Comparison of ENCODE assay signal across 26 cellular contexts in the genomic region with DNA sequence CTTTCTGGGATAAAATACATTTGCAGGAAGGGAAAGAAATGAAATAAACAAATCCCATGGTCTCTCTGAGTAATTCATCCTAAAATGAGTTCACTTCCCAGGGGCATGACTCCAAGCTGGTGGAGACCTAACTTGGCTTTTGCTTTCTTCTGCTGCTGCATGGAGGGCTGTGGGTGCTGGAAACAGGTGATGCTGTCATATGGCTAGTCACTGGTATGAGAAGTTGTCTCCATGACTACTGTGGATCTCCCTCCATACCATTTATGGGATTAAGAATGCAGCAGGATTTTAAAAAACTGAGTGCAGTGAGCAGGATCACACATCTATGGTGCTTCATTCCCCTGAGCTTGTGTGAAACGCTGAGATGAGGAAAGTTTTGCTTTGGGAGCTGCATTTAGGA.
DNase-seq lines count a peak whose midpoint lies in the region; ATAC-seq and TF ChIP-seq lines count a peak whose summit lies in the region.
"Had no signal": no experiment of that assay in that cellular context is flagged by ENCODE, and none has a peak within 500 bp of the region (broad histone marks: within the 10 kb centered on the region; RNA-seq: fewer than 3 reads in every experiment).

No MANE protein-coding gene starts in this region.

- peak overlapping the region; percentile 21 to 74 (median 70) for H3K4me3 Mint-ChIP-seq in brain
- H3K4me3 Mint-ChIP-seq in CD4-positive, alpha-beta memory T cell, result no peak overlapping the region
- no peak overlapping the region for H3K4me3 Mint-ChIP-seq in activated naive CD8-positive, alpha-beta T cell treated with anti-CD3 and anti-CD28 coated beads for 36 hours
- H3K4me3 Mint-ChIP-seq: activated CD4-positive, alpha-beta T cell treated with anti-CD3 and anti-CD28 coated beads, Interleukin-2, amount 10 ng/mL, durations not matched to agents 7 days and 5 days; activated naive CD8-positive, alpha-beta T cell; effector memory CD8-positive, alpha-beta T cell; WTC11 had no signal

- no peak overlapping the region for H3K4me3 ChIP-seq in CD4-positive, alpha-beta memory T cell (ENCODE audit: low read length in 2 of 2)
- H3K4me3 ChIP-seq: ascending aorta; BLaER1 treated with 17β-estradiol and CSF1 and Interleukin-3, amounts not matched to agents 10 nM and 100 nM; coronary artery; left ventricle myocardium inferior; right atrium auricular region; smooth muscle cell; upper lobe of right lung had no signal

- H3K4me1 Mint-ChIP-seq in brain, result peaks cover 74% of the 10 kb centered on the region
- H3K4me1 Mint-ChIP-seq in CD4-positive, alpha-beta memory T cell, result no peaks in the 10 kb centered on the region
- no peaks in the 10 kb centered on the region for H3K4me1 Mint-ChIP-seq in activated naive CD8-positive, alpha-beta T cell treated with anti-CD3 and anti-CD28 coated beads for 36 hours
- H3K4me1 Mint-ChIP-seq: activated CD4-positive, alpha-beta T cell treated with anti-CD3 and anti-CD28 coated beads, Interleukin-2, amount 10 ng/mL, durations not matched to agents 7 days and 5 days had no signal

- H3K36me3 ChIP-seq in CD4-positive, alpha-beta memory T cell (ENCODE audit: insufficient read depth, low read length), result no peaks in the 10 kb centered on the region
- H3K36me3 ChIP-seq: ascending aorta, left ventricle myocardium inferior, right atrium auricular region, upper lobe of right lung had no signal

- H3K36me3 Mint-ChIP-seq in brain, result peaks cover 21% of the 10 kb centered on the region
- H3K36me3 Mint-ChIP-seq in CD4-positive, alpha-beta memory T cell, result no peaks in the 10 kb centered on the region
- no peaks in the 10 kb centered on the region for H3K36me3 Mint-ChIP-seq in activated naive CD8-positive, alpha-beta T cell treated with anti-CD3 and anti-CD28 coated beads for 36 hours
- H3K36me3 Mint-ChIP-seq: activated naive CD8-positive, alpha-beta T cell; WTC11 had no signal

- no peak overlapping the region for H3K27ac ChIP-seq in CD4-positive, alpha-beta memory T cell (ENCODE audit: low read depth, low read length)
- H3K27ac ChIP-seq: ascending aorta; BLaER1 treated with 17β-estradiol and CSF1 and Interleukin-3, amounts not matched to agents 10 nM and 100 nM; coronary artery; left ventricle myocardium inferior; right atrium auricular region; upper lobe of right lung had no signal

- DNase-seq in Ammon's horn (ENCODE audit: low spot score) (peak; percentile 12), COR-L47 (lab: John Stamatoyannopoulos, UW) (peak; percentile 30), NCI-H1694 treated with DMSO at 0.1 percent for 48 hours (lab: John Stamatoyannopoulos, UW) (peak; percentile 74)
- DNase-seq in CD4-positive, alpha-beta memory T cell, result no peak
- no peak for DNase-seq in activated naive CD8-positive, alpha-beta T cell treated with anti-CD3 and anti-CD28 coated beads for 36 hours
- DNase-seq: activated CD4-positive, alpha-beta T cell treated with anti-CD3 and anti-CD28 coated beads, Interleukin-2, amount 10 ng/mL, durations not matched to agents 7 days and 5 days; activated effector memory CD4-positive, alpha-beta T cell treated with Interleukin-2 at 50 U/mL for 16 hours; DND-41; effector memory CD8-positive, alpha-beta T cell; erythroblast; GOT3; left ventricle myocardium inferior; mesendoderm; posterior cingulate gyrus; RPMI8226; stimulated activated naive CD4-positive, alpha-beta T cell; upper lobe of right lung had no signal

- H3K27ac Mint-ChIP-seq in brain, result peak overlapping the region; percentile 69 to 95 (median 92)
- no peak overlapping the region for H3K27ac Mint-ChIP-seq in CD4-positive, alpha-beta memory T cell
- no peak overlapping the region for H3K27ac Mint-ChIP-seq in activated naive CD8-positive, alpha-beta T cell treated with anti-CD3 and anti-CD28 coated beads for 36 hours
- H3K27ac Mint-ChIP-seq: activated CD4-positive, alpha-beta T cell treated with anti-CD3 and anti-CD28 coated beads, Interleukin-2, amount 10 ng/mL, durations not matched to agents 7 days and 5 days; activated naive CD8-positive, alpha-beta T cell; effector memory CD8-positive, alpha-beta T cell; WTC11 had no signal

- no peaks in the 10 kb centered on the region for H3K4me1 ChIP-seq in CD4-positive, alpha-beta memory T cell (ENCODE audit: insufficient read depth, low read length)
- H3K4me1 ChIP-seq: right atrium auricular region, upper lobe of right lung had no signal

- POLR2A ChIA-PET in CD4-positive, alpha-beta memory T cell (lab: Charles Lee; ENCODE audit: partially characterized antibody), result no interaction called here

- CTCF ChIA-PET in CD4-positive, alpha-beta memory T cell (lab: Charles Lee; ENCODE audit: partially characterized antibody), result no interaction called here

- intact Hi-C loops in CD4-positive, alpha-beta memory T cell (cut with micrococcal nuclease), result no loop called here

- no peaks in the 10 kb centered on the region for H3K9me3 ChIP-seq in CD4-positive, alpha-beta memory T cell (ENCODE audit: control insufficient read depth in 1 of 2, low read length in 2 of 2)
- H3K9me3 ChIP-seq: ascending aorta; BLaER1 treated with 17β-estradiol and CSF1 and Interleukin-3, amounts not matched to agents 10 nM and 100 nM; left ventricle myocardium inferior; right atrium auricular region; upper lobe of right lung had no signal

- H3K9me3 Mint-ChIP-seq in brain, result no peaks in the 10 kb centered on the region
- H3K9me3 Mint-ChIP-seq in CD4-positive, alpha-beta memory T cell, result peaks cover 0 to 10% (median 0%) of the 10 kb centered on the region in 8 donors
- peaks cover 2% of the 10 kb centered on the region for H3K9me3 Mint-ChIP-seq in activated naive CD8-positive, alpha-beta T cell treated with anti-CD3 and anti-CD28 coated beads for 36 hours
- H3K9me3 Mint-ChIP-seq: effector memory CD8-positive, alpha-beta T cell; WTC11 had no signal

- ATAC-seq in GM19397 (IDR thresholded peaks at IDR 0.05; ENCODE audit: unreplicated experiment), result no peak
- ATAC-seq: effector memory CD8-positive, alpha-beta T cell; upper lobe of right lung; WTC11 had no signal

- H3K27me3 ChIP-seq in CD4-positive, alpha-beta memory T cell (ENCODE audit: insufficient read depth, low read length), result no peaks in the 10 kb centered on the region
- H3K27me3 ChIP-seq: ascending aorta; BLaER1 treated with 17β-estradiol and CSF1 and Interleukin-3, amounts not matched to agents 10 nM and 100 nM; right atrium auricular region; upper lobe of right lung had no signal

- TF ChIP-seq CTCF in brain (conservative IDR thresholded peaks at IDR 0.05), result no peak

- peaks cover 6% of the 10 kb centered on the region for H3K27me3 Mint-ChIP-seq in brain
- H3K27me3 Mint-ChIP-seq in CD4-positive, alpha-beta memory T cell, result peaks cover 0 to 3% of the 10 kb centered on the region in 2 donors
- no peaks in the 10 kb centered on the region for H3K27me3 Mint-ChIP-seq in activated naive CD8-positive, alpha-beta T cell treated with anti-CD3 and anti-CD28 coated beads for 36 hours
- H3K27me3 Mint-ChIP-seq: activated naive CD8-positive, alpha-beta T cell had no signal

Comparison
In these comparisons a context has a peak if more than half of its experiments do, and no peak if none do; other contexts are left out.
1. DNase-seq: peak in Ammon's horn (single experiment), COR-L47 (single experiment) and NCI-H1694 treated with DMSO at 0.1 percent for 48 hours (single experiment); none in CD4-positive, alpha-beta memory T cell (0 of 5) and activated naive CD8-positive, alpha-beta T cell treated with anti-CD3 and anti-CD28 coated beads for 36 hours (single experiment).
2. H3K27ac Mint-ChIP-seq: peak in brain (5 of 5); none in CD4-positive, alpha-beta memory T cell (0 of 7) and activated naive CD8-positive, alpha-beta T cell treated with anti-CD3 and anti-CD28 coated beads for 36 hours (single experiment).
3. H3K4me3 Mint-ChIP-seq: peak in brain (5 of 5); none in CD4-positive, alpha-beta memory T cell (0 of 8) and activated naive CD8-positive, alpha-beta T cell treated with anti-CD3 and anti-CD28 coated beads for 36 hours (single experiment).